12 cellular contexts compared by ENCODE assay signal in genomic region chr3:62373215-62373614, GRCh38. TPM values are rescaled to one million over a fixed set of nuclear protein-coding genes. Genes with fewer than 3 reads are reported as not detected.
DNase-seq lines count a peak whose midpoint lies in the region; ATAC-seq, FAIRE-seq and TF ChIP-seq lines count a peak whose summit lies in the region.
"Had no signal": no experiment of that assay in that cellular context is flagged by ENCODE, and none has a peak within 500 bp of the region (broad histone marks: within the 10 kb centered on the region; RNA-seq: fewer than 3 reads in every experiment).

FEZF2 (minus strand) TSS chr3:62373550; CDS start chr3:62372868, 682 bp downstream.

- H2AK5ac ChIP-seq in H1 (ENCODE audit: low read depth, low read length), result peak within 1 kb of the TSS; percentile 65; the same call in 1 of the 2 replicates

- H3K23ac ChIP-seq in H1 (ENCODE audit: insufficient read length), result no peak within 1 kb of the TSS

- peaks cover 100% of the 10 kb centered on the region for H3K27me3 ChIP-seq in GM23338 (ENCODE audit: insufficient read depth)
- H3K27me3 ChIP-seq in H1 (replicated peaks in 1 of 4; ENCODE audit: control insufficient read depth in 3 of 4, extremely low read depth in 1 of 4, insufficient read depth in 3 of 4, low read length in 3 of 4), result peaks cover 92 to 100% (median 99%) of the 10 kb centered on the region in 4 experiments
- H3K27me3 ChIP-seq in CD4-positive, alpha-beta T cell (ENCODE audit: control insufficient read depth, insufficient read depth, low read length), result peaks cover 83% of the 10 kb centered on the region

- intact Hi-C loops in CD4-positive, alpha-beta T cell (cut with DNase I, micrococcal nuclease), result no loop called here
- intact Hi-C loops in mucosa of descending colon (cut with DNase I, micrococcal nuclease), result no loop called here

- no peak within 1 kb of the TSS for H3K4ac ChIP-seq in H1 (replicated peaks; ENCODE audit: insufficient read length, low read depth, low read length)

- H3K9me3 ChIP-seq in H1 (ENCODE audit: insufficient read depth in 2 of 2, low read depth in 1 of 2, low read length in 1 of 2) (no peaks in the 10 kb centered on the region; a peak in 1 of 4 replicates), mucosa of descending colon (no peaks in the 10 kb centered on the region)
- H3K9me3 ChIP-seq in CD4-positive, alpha-beta T cell (ENCODE audit: control insufficient read depth, low read length), result no peaks in the 10 kb centered on the region

- TF ChIP-seq CTCF in AG09309 (IDR thresholded peaks at IDR 0.05; ENCODE audit: control insufficient read depth, insufficient read depth, low read depth, low read length, missing control alignments) (no peak), GM23338 (conservative IDR thresholded peaks at IDR 0.05; ENCODE audit: low read depth in 2 of 2) (no peak), H1 (IDR thresholded peaks at IDR 0.05; ENCODE audit: control extremely low read depth in 1 of 3, insufficient read depth in 1 of 3, low read depth in 1 of 3, low read length in 3 of 3) (no peak), neural crest cell (conservative IDR thresholded peaks at IDR 0.05) (no peak), mucosa of descending colon (IDR thresholded peaks at IDR 0.05) (no peak)
- TF ChIP-seq CTCF in CD4-positive, alpha-beta T cell (IDR thresholded peaks at IDR 0.05), result no peak

- peaks cover 99% of the 10 kb centered on the region for H3K27me3 Mint-ChIP-seq in GM23338 (ENCODE audit: insufficient read depth, low read depth, poor library complexity)
- peaks cover 100% of the 10 kb centered on the region for H3K27me3 Mint-ChIP-seq in neural crest cell (ENCODE audit: low read depth)
- peaks cover 72% of the 10 kb centered on the region for H3K27me3 Mint-ChIP-seq in CD4-positive, alpha-beta T cell

- H3K4me2 ChIP-seq in GM23338 (peak within 1 kb of the TSS; percentile 80), H1 (ENCODE audit: insufficient read depth in 1 of 2, low read depth in 2 of 2, low read length in 2 of 2) (peak within 1 kb of the TSS; percentile 69 to 90)

- H3K9me3 Mint-ChIP-seq in GM23338 (no peaks in the 10 kb centered on the region; the same call in 2 of the 3 replicates), neural crest cell (no peaks in the 10 kb centered on the region)
- no peaks in the 10 kb centered on the region for H3K9me3 Mint-ChIP-seq in CD4-positive, alpha-beta T cell

- H4K5ac ChIP-seq in H1 (ENCODE audit: insufficient read length, low read depth, low read length), result no peak within 1 kb of the TSS

- H3K9ac ChIP-seq in H1 (replicated peaks in 1 of 4; ENCODE audit: extremely low read depth in 1 of 4, low read depth in 3 of 4, low read length in 3 of 4), result no peak within 1 kb of the TSS

- H3K27ac Mint-ChIP-seq in GM23338 (no peak within 1 kb of the TSS), neural crest cell (ENCODE audit: unreplicated experiment) (no peak within 1 kb of the TSS)
- no peak within 1 kb of the TSS for H3K27ac Mint-ChIP-seq in CD4-positive, alpha-beta T cell

- no peak within 1 kb of the TSS for H3K14ac ChIP-seq in H1 (ENCODE audit: insufficient read length)

- peak within 1 kb of the TSS; percentile 43; the same call in 1 of the 2 replicates for H2BK12ac ChIP-seq in H1 (ENCODE audit: low read depth, low read length)

- no peak within 1 kb of the TSS; the same call in 1 of the 2 replicates for H2BK15ac ChIP-seq in H1 (ENCODE audit: low read length)

- TF ChIP-seq RAD21 in H1 (IDR thresholded peaks at IDR 0.05 in 1 of 2, conservative IDR thresholded peaks at IDR 0.05 in 1 of 2; ENCODE audit: low read depth in 2 of 2, low read length in 2 of 2), result no peak

- no peak for FAIRE-seq in H1 (lab: Jason Lieb, UNC)
- FAIRE-seq: islet of Langerhans had no signal

- WGBS in H1 (ENCODE audit: extremely low coverage in 1 of 2, insufficient coverage in 1 of 2, insufficient read length in 1 of 2, insufficient replicate concordance in 2 of 2, low coverage in 1 of 2, low lambda C conversion rate in 2 of 2, missing lambda C conversion rate in 1 of 2), 2 experiments, result 0% methylated on average over 26 of the region's 28 CpGs; no CpG with 5 or more reads in 1 of the 2 experiments

- H2AFZ ChIP-seq in GM23338 (peak within 1 kb of the TSS; percentile 56), H1 (ENCODE audit: low read length) (no peak within 1 kb of the TSS)

- CTCF ChIA-PET in H1 (lab: Charles Lee; ENCODE audit: partially characterized antibody), result interaction anchor here (0.8 to 2.1 kb wide), 7 partner anchors 8 to 293 kb away, joined by 3 to 8 read pairs (median 4); no protein-coding TSS in a partner anchor
- CTCF ChIA-PET in CD4-positive, alpha-beta T cell (lab: Charles Lee), result no interaction called here

- H3K79me1 ChIP-seq in H1 (ENCODE audit: low read depth, low read length), result no peaks in the 10 kb centered on the region

- H2BK120ac ChIP-seq in H1 (replicated peaks; ENCODE audit: low read depth, low read length), result no peak within 1 kb of the TSS

- H3K23me2 ChIP-seq in H1 (ENCODE audit: low read depth, low read length), result peaks cover 5% of the 10 kb centered on the region; the same call in 1 of the 2 replicates

- peak within 1 kb of the TSS; percentile 83 for H3K18ac ChIP-seq in H1 (ENCODE audit: extremely low read depth, low read length)

- POLR2A ChIA-PET in H1 (lab: Charles Lee; ENCODE audit: partially characterized antibody), result no interaction called here
- POLR2A ChIA-PET in CD4-positive, alpha-beta T cell (lab: Charles Lee), result no interaction called here

- peak within 1 kb of the TSS; percentile 57 for H4K8ac ChIP-seq in H1 (ENCODE audit: extremely low read depth, insufficient read depth, low read length)

- H4K20me1 ChIP-seq in GM23338 (replicated peaks; ENCODE audit: insufficient read depth), result peaks cover 14% of the 10 kb centered on the region; the same call in 1 of the 2 replicates
- H4K20me1 ChIP-seq in H1 (replicated peaks in 1 of 2; ENCODE audit: control insufficient read depth in 1 of 2, insufficient read depth in 2 of 2, low read length in 2 of 2), result peaks cover 2 to 20% of the 10 kb centered on the region in 2 experiments

- H3K36me3 Mint-ChIP-seq in GM23338 (ENCODE audit: low read depth) (no peaks in the 10 kb centered on the region), neural crest cell (ENCODE audit: low read depth) (no peaks in the 10 kb centered on the region)
- no peaks in the 10 kb centered on the region for H3K36me3 Mint-ChIP-seq in CD4-positive, alpha-beta T cell (ENCODE audit: low read depth)

- H3K56ac ChIP-seq in H1 (replicated peaks; ENCODE audit: insufficient read length, low read depth, low read length), result no peak within 1 kb of the TSS

- no peak for TF ChIP-seq EP300 in H1 (IDR thresholded peaks at IDR 0.05; ENCODE audit: borderline replicate concordance in 1 of 2, low read depth in 2 of 2, low read length in 2 of 2)

- H3K9me2 ChIP-seq in GM23338 (ENCODE audit: insufficient read depth), result no peaks in the 10 kb centered on the region

- no peak within 1 kb of the TSS for H4K91ac ChIP-seq in H1 (replicated peaks; ENCODE audit: insufficient read length, low read length)

- 0 out of 3 replicates have a peak, but pooled peaks have one; percentile 0 for ATAC-seq in GM23338
- no peak for ATAC-seq in CD4-positive, alpha-beta T cell (ENCODE audit: poor library complexity)
- no peak for ATAC-seq in mucosa of descending colon

- H3K36me3 ChIP-seq in GM23338 (ENCODE audit: insufficient read depth) (no peaks in the 10 kb centered on the region), H1 (ENCODE audit: control insufficient read depth in 2 of 4, insufficient read depth in 4 of 4, low read length in 3 of 4) (0 out of 8 replicates have a peak, but pooled peaks cover 0 to 4% (median 0%) of the 10 kb centered on the region in 4 experiments), mucosa of descending colon (ENCODE audit: low read depth) (no peaks in the 10 kb centered on the region)

- H3K27ac ChIP-seq in GM23338 (ENCODE audit: low read depth) (no peak within 1 kb of the TSS), H1 (ENCODE audit: low read depth, low read length) (no peak within 1 kb of the TSS)
- H3K27ac ChIP-seq in CD4-positive, alpha-beta T cell (ENCODE audit: low read depth, low read length), result no peak within 1 kb of the TSS

- H3F3A ChIP-seq in GM23338 (replicated peaks; ENCODE audit: low read depth), result peaks cover 57% of the 10 kb centered on the region

- DNase-seq in AG09309 (ENCODE audit: low read depth) (no peak), GM23338 (ENCODE audit: low spot score) (peak; percentile 84), H1 (ENCODE audit: low read depth in 1 of 2, low spot score in 2 of 2) (peak in 1 of 2 experiments; percentile 77), neural crest cell (ENCODE audit: low read depth, low spot score) (no peak), mucosa of descending colon (no peak), dedifferentiated amniotic fluid mesenchymal stem cell (ENCODE audit: extremely low spot score) (no peak)
- DNase-seq in activated CD4-positive, CD25-positive, alpha-beta regulatory T cell (lab: John Stamatoyannopoulos, UW), result no peak
- DNase-seq in CD4-positive, alpha-beta T cell, result no peak
- DNase-seq: DND-41, NCI-H510A had no signal

- H3K79me2 ChIP-seq in GM23338 (replicated peaks; ENCODE audit: insufficient read depth) (no peaks in the 10 kb centered on the region), H1 (ENCODE audit: control insufficient read depth in 1 of 2, insufficient read depth in 2 of 2, low read length in 2 of 2) (no peaks in the 10 kb centered on the region)

- H3K4me1 ChIP-seq in GM23338 (ENCODE audit: insufficient read depth) (peaks cover 81% of the 10 kb centered on the region), H1 (replicated peaks in 1 of 4; ENCODE audit: control insufficient read depth in 3 of 4, insufficient read depth in 4 of 4, low read length in 3 of 4) (peaks cover 17 to 66% (median 47%) of the 10 kb centered on the region in 4 experiments), mucosa of descending colon (ENCODE audit: low read depth) (no peaks in the 10 kb centered on the region)

- TF ChIP-seq POLR2A in H1 (IDR thresholded peaks at IDR 0.05; ENCODE audit: control extremely low read depth in 1 of 2, low read depth in 2 of 2, low read length in 2 of 2), result no peak

- no peak within 1 kb of the TSS for H2BK5ac ChIP-seq in H1 (ENCODE audit: low read depth, low read length)

- peak within 1 kb of the TSS; percentile 57; the same call in 1 of the 2 replicates for H2BK20ac ChIP-seq in H1 (ENCODE audit: low read length)

- peak within 1 kb of the TSS; percentile 32 for H3K4me3 ChIP-seq in AG09309 (ENCODE audit: control insufficient read depth, low read depth, low read length)
- peak within 1 kb of the TSS; percentile 63 for H3K4me3 ChIP-seq in GM23338
- peak within 1 kb of the TSS; percentile 28 to 60 (median 32); a peak in 6 of 8 replicates for H3K4me3 ChIP-seq in H1 (ENCODE audit: extremely low read depth in 1 of 4, insufficient read depth in 2 of 4, low read depth in 3 of 4, low read length in 4 of 4)
- H3K4me3 ChIP-seq in mucosa of descending colon, result no peak within 1 kb of the TSS

- H3K4me1 Mint-ChIP-seq in GM23338, result peaks cover 74% of the 10 kb centered on the region
- H3K4me1 Mint-ChIP-seq in neural crest cell, result peaks cover 38% of the 10 kb centered on the region
- H3K4me1 Mint-ChIP-seq in CD4-positive, alpha-beta T cell (ENCODE audit: low read depth), result peaks cover 7% of the 10 kb centered on the region

- peak within 1 kb of the TSS; percentile 56 for H3K4me3 Mint-ChIP-seq in GM23338
- peak within 1 kb of the TSS; percentile 39 for H3K4me3 Mint-ChIP-seq in neural crest cell
- no peak within 1 kb of the TSS for H3K4me3 Mint-ChIP-seq in CD4-positive, alpha-beta T cell

RNA-seq across cellular contexts. Expression of gene FEZF2, which starts in this region (rescaled TPM):
- total RNA-seq in GM23338 (2014; rRNA removed; shearing (Covaris generic)), result 0.50 TPM in 1 of 2 replicates, not detected in the other
- polyA plus RNA-seq in GM23338 (2016; fragmentation: Nextera tagmentation; extraction: Ambion mirVana) (0.10 TPM in 1 of 2 replicates, not detected in the other), H1 (2011; rRNA removed) (0.06 and 0.11 TPM in 2 replicates)
- total RNA-seq in H1 (2021; fragmentation: NEBNext Ultra II Directional; extraction: Animal tissue kit (Norgen Biotek cat#: 25700)), result not detected in 2 replicates
- polyA plus RNA-seq in H1 (2011; cell fraction: cytosol; rRNA removed), result 0.17 TPM
- polyA plus RNA-seq in H1 (2011; cell fraction: nucleus; rRNA removed), result 0.23 TPM
- polyA plus RNA-seq in H1 (2012, experiment 1 of 2), result 0.13 TPM in 1 of 4 replicates, not detected in the others
- polyA plus RNA-seq in H1 (2012, experiment 2 of 2), result 0.08 TPM
- not detected for polyA plus RNA-seq in H1 (2013, experiment 1 of 2)
- polyA plus RNA-seq in H1 (2013, experiment 2 of 2), result not detected
- polyA minus RNA-seq in H1 (2011; rRNA and poly(A)+ RNA removed), result not detected in 2 replicates
- polyA minus RNA-seq in H1 (2011; cell fraction: cytosol; rRNA and poly(A)+ RNA removed), result not detected
- polyA minus RNA-seq in H1 (2011; cell fraction: nucleus; rRNA and poly(A)+ RNA removed), result not detected
- total RNA-seq in neural crest cell (0.18 and 0.28 TPM in 2 replicates), mucosa of descending colon (not detected)
- total RNA-seq in CD4-positive, alpha-beta T cell, result not detected
- total RNA-seq: HT-29 had no signal

Comparison
In these comparisons a context has a peak if more than half of its experiments do, and no peak if none do; other contexts are left out.
1. Peak in DNase-seq, ATAC-seq, H3K4me3 ChIP-seq and H3K4me2 ChIP-seq in GM23338; RNA of the gene not detected or under 1 TPM.